Comparison of ENCODE assay signal across 8 cellular contexts in the genomic region with DNA sequence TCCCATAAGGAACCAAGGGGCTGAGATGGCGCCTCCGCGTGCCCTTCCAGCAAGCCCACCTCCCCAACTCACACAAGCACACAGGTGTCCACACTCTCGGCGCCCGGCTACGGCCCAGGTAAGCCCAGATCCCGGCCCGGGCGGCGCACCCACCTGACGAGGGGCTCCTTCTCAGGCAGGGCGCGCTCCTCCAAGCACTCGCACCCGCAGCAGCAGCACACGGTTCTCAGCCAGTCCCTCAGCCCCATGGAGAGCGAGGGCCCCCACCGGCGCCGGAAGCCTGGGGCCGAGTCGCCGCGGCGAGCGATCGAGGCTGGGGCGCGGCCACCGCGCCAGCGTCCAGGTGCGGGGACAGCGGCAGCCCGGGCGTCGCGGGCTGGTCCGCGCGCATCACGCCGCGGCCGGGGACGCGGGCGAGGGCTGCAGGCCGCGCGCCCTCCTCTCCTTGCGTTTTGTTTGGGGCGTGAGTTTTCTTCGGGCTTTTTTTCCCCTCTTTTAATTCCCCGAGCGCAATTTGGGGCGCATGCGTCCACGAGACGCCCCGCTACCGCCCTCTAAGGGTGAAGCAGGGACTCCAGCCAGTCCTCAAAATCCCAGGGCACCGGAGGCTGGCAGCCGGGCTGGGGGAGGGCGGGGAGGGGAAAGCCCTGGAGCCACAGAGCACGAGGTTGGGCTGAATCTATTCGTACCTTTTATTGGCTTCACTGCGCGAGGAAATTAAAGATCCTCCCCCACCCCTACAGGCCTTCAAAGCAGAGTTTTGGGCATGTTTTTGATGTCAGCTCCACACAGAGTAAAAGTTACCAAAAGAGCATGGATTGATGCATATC. TPM values are rescaled to one million over a fixed set of nuclear protein-coding genes. Genes with fewer than 3 reads are reported as not detected.
DNase-seq lines count a peak whose midpoint lies in the region; ATAC-seq and TF ChIP-seq lines count a peak whose summit lies in the region.

Gene MREG, minus strand, starts transcription at position 472 of the 830 bp plus-strand sequence. Its CDS starts 224 bp downstream, at position 248.

- H3K4me1 Mint-ChIP-seq in endodermal cell (peaks cover 10% of the 10 kb centered on the region), mesothelial cell of epicardium (peaks cover 17% of the 10 kb centered on the region)

- peak within 1 kb of the TSS; percentile 83 for H3K4me3 Mint-ChIP-seq in endodermal cell
- H3K4me3 Mint-ChIP-seq in mesothelial cell of epicardium: peak within 1 kb of the TSS; percentile 90

- peak within 1 kb of the TSS; percentile 93 for H3K4me3 ChIP-seq in endodermal cell (ENCODE audit: low read length)

- WGBS in endodermal cell (ENCODE audit: insufficient coverage in 1 of 2, insufficient read length in 1 of 2), 2 experiments: 1 to 4% methylated on average over 5 to 70 of the region's 70 CpGs

- no peaks in the 10 kb centered on the region for H3K4me1 ChIP-seq in endodermal cell (ENCODE audit: control insufficient read depth, insufficient read depth, low read length)

- no peaks in the 10 kb centered on the region for H3K9me3 Mint-ChIP-seq in endodermal cell
- no peaks in the 10 kb centered on the region for H3K9me3 Mint-ChIP-seq in mesothelial cell of epicardium

- TF ChIP-seq CTCF in endodermal cell (conservative IDR thresholded peaks at IDR 0.05) (peak; percentile 81), mesothelial cell of epicardium (IDR thresholded peaks at IDR 0.05; ENCODE audit: unreplicated experiment) (peak; percentile 49)

- no peaks in the 10 kb centered on the region for H3K27me3 ChIP-seq in endodermal cell (ENCODE audit: control insufficient read depth, insufficient read depth, low read length, poor library complexity, severe bottlenecking)

- ATAC-seq in GM19467 (IDR thresholded peaks at IDR 0.05; ENCODE audit: unreplicated experiment): peak; percentile 43

- H3K9me3 ChIP-seq in endodermal cell (ENCODE audit: control insufficient read depth, low read length): no peaks in the 10 kb centered on the region

- H3K36me3 ChIP-seq in endodermal cell (ENCODE audit: control insufficient read depth, insufficient read depth, low read length): no peaks in the 10 kb centered on the region

- no peak within 1 kb of the TSS for H3K27ac ChIP-seq in endodermal cell (ENCODE audit: low read depth, low read length)

- peak; percentile 92 for DNase-seq in COLO668 (lab: John Stamatoyannopoulos, UW; ENCODE audit: unreplicated experiment)
- DNase-seq in HPDE6-E6E7 (ENCODE audit: extremely low spot score): peak; percentile 90
- peak; percentile 63 to 69 for DNase-seq in NOMO-1 (lab: John Stamatoyannopoulos, UW; ENCODE audit: unreplicated experiment in 2 of 2)
- peak; percentile 65 to 74 (median 69) for DNase-seq in activated CD8-positive, alpha-beta memory T cell treated with anti-CD3 and anti-CD28 coated beads for 48 hours (ENCODE audit: low read depth in 2 of 3, low spot score in 2 of 3)
- DNase-seq in endodermal cell: peak; percentile 96
- peak; percentile 49 to 86 for DNase-seq in mesothelial cell of epicardium (ENCODE audit: low spot score in 2 of 2, unreplicated experiment in 2 of 2)
- DNase-seq in stimulated activated CD8-positive, alpha-beta memory T cell treated with anti-CD3 and anti-CD28 coated beads, Interleukin-15, amount 100 ng/mL, for 24 hours (ENCODE audit: low read depth): peak; percentile 64

- H3K27me3 Mint-ChIP-seq in endodermal cell (ENCODE audit: insufficient read depth) (no peaks in the 10 kb centered on the region), mesothelial cell of epicardium (ENCODE audit: low read depth) (no peaks in the 10 kb centered on the region)

- peaks cover 2% of the 10 kb centered on the region for H3K36me3 Mint-ChIP-seq in endodermal cell (ENCODE audit: low read depth)
- H3K36me3 Mint-ChIP-seq in mesothelial cell of epicardium: no peaks in the 10 kb centered on the region

- H3K9ac ChIP-seq in endodermal cell (ENCODE audit: extremely low read depth, low read length, poor library complexity, severe bottlenecking): peak within 1 kb of the TSS; percentile 79

- H3K27ac Mint-ChIP-seq in endodermal cell (peak within 1 kb of the TSS; percentile 90), mesothelial cell of epicardium (peak within 1 kb of the TSS; percentile 89)

RNA-seq across cellular contexts. Expression of gene MREG, which starts in this region (rescaled TPM):
- total RNA-seq in endodermal cell (10 to 100 TPM; 13.0 to 17.8 TPM), mesothelial cell of epicardium (11.4 to 12.8 TPM (median 11.9 TPM) in 3 replicates)
- polyA plus RNA-seq in endodermal cell (2013, experiment 1 of 2): 7.7 TPM
- polyA plus RNA-seq in endodermal cell (2013, experiment 2 of 2): 8.6 TPM
